ENCODE assay signal across 12 cellular contexts in the genomic region with DNA sequence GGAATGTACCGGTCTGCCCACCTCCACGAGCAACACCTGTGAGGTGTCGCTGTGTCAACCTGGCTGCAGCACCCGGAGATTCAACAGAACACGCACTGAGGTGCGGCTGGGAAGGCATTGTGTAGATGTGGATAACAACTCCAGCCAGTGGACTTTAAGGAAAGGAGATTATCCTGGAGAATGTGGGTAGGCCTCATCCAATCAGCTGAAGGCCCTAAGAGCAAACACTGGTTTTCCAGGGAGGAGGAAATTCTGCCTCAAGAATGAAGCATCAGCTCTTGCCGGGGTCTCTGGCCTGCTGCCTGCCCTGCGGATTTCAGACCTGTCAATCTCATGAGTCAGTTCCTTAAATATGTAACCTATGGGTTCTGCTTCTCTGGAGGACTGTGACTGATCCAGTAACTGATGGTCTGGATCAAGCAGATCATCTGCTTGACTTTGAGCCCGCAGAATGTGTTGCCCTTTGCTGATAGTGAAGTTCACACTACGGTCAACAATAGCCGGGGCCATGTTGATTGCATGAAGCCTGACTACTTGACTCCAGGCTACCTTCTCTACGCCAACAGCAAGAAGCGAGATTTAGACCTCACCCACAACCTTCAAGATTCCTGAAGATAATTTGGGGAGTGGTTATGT. TPM values are rescaled to one million over a fixed set of nuclear protein-coding genes. Genes with fewer than 3 reads are reported as not detected.
DNase-seq lines count a peak whose midpoint lies in the region; ATAC-seq, FAIRE-seq and TF ChIP-seq lines count a peak whose summit lies in the region.
"Had no signal": no experiment of that assay in that cellular context is flagged by ENCODE, and none has a peak within 500 bp of the region (broad histone marks: within the 10 kb centered on the region; RNA-seq: fewer than 3 reads in every experiment).

No MANE protein-coding gene starts in this region.

- no peaks in the 10 kb centered on the region for H3K27me3 Mint-ChIP-seq in activated T-cell treated with anti-CD3 and anti-CD28 coated beads, Interleukin-2, amount 50 U/mL, for 24 hours
- H3K27me3 Mint-ChIP-seq: type B pancreatic cell had no signal

- FAIRE-seq in HTR-8/SVneo (lab: Jason Lieb, UNC) (peak; percentile 85), keratinocyte (lab: Jason Lieb, UNC) (peak; percentile 64)

- dilution Hi-C loops in keratinocyte (cut with MboI; ENCODE audit: extremely low pct_ligation_motif_present, low sequenced_read_pairs): no loop called here

- no peaks in the 10 kb centered on the region for H3K27me3 ChIP-seq in keratinocyte (ENCODE audit: control insufficient read depth, extremely low read depth, insufficient read depth, low read length)

- no peak for ATAC-seq in HG03097 (IDR thresholded peaks at IDR 0.05; ENCODE audit: low FRiP score, unreplicated experiment)
- no peak for ATAC-seq in HG03520 (IDR thresholded peaks at IDR 0.05; ENCODE audit: unreplicated experiment)

- no peaks in the 10 kb centered on the region for H3K9me3 Mint-ChIP-seq in activated T-cell treated with anti-CD3 and anti-CD28 coated beads, Interleukin-2, amount 50 U/mL, for 24 hours
- H3K9me3 Mint-ChIP-seq: type B pancreatic cell had no signal

- H3K27ac ChIP-seq in keratinocyte (ENCODE audit: control insufficient read depth, insufficient read depth, low read length): no peak overlapping the region

- no peak for TF ChIP-seq CTCF in keratinocyte (optimal IDR thresholded peaks at IDR 0.05 in 1 of 3, IDR thresholded peaks at IDR 0.05 in 1 of 3, conservative IDR thresholded peaks at IDR 0.05 in 1 of 3; ENCODE audit: extremely low read depth in 1 of 3, insufficient read depth in 2 of 3, low read length in 3 of 3)

- no peaks in the 10 kb centered on the region for H3K4me1 ChIP-seq in keratinocyte (ENCODE audit: control insufficient read depth, extremely low read depth, insufficient read depth, low read length)

- H2AFZ ChIP-seq in keratinocyte (ENCODE audit: control insufficient read depth, low read length): no peak overlapping the region

- no peak overlapping the region for H3K4me3 ChIP-seq in keratinocyte (ENCODE audit: control insufficient read depth in 2 of 3, extremely low read depth in 1 of 3, insufficient read depth in 2 of 3, low read depth in 1 of 3, low read length in 3 of 3)

- peaks cover 4% of the 10 kb centered on the region for H3K36me3 Mint-ChIP-seq in activated T-cell treated with anti-CD3 and anti-CD28 coated beads, Interleukin-2, amount 50 U/mL, for 24 hours (ENCODE audit: low read depth)

- H3K9me3 ChIP-seq in keratinocyte (ENCODE audit: control insufficient read depth, low read depth, low read length): no peaks in the 10 kb centered on the region

- H3K4me3 Mint-ChIP-seq in activated T-cell treated with anti-CD3 and anti-CD28 coated beads, Interleukin-2, amount 50 U/mL, for 24 hours: no peak overlapping the region
- H3K4me3 Mint-ChIP-seq: type B pancreatic cell had no signal

- H3K4me1 Mint-ChIP-seq in activated T-cell treated with anti-CD3 and anti-CD28 coated beads, Interleukin-2, amount 50 U/mL, for 24 hours (ENCODE audit: low read depth): peaks cover 28% of the 10 kb centered on the region

- peaks cover 15 to 26% of the 10 kb centered on the region in 2 experiments for H3K36me3 ChIP-seq in keratinocyte (ENCODE audit: control insufficient read depth in 2 of 2, extremely low read depth in 1 of 2, insufficient read depth in 2 of 2, low read length in 2 of 2)

- DNase-seq in A172 (ENCODE audit: low spot score): peak; percentile 81
- peak; percentile 79 for DNase-seq in HTR-8/SVneo (ENCODE audit: insufficient read length, low spot score)
- peak; percentile 49 for DNase-seq in amniotic stem cell (lab: John Stamatoyannopoulos, UW)
- DNase-seq in keratinocyte (ENCODE audit: low read depth, low spot score): no peak
- DNase-seq in activated T-cell treated with anti-CD3 and anti-CD28 coated beads, Interleukin-2, amount 50 U/mL, for 24 hours: no peak
- no peak for DNase-seq in DMS53 treated with DMSO at 0.1 percent for 48 hours (lab: John Stamatoyannopoulos, UW; ENCODE audit: unreplicated experiment)
- DNase-seq: amygdala, GOT3, NCI-H2171 had no signal

- H3K27ac Mint-ChIP-seq in activated T-cell treated with anti-CD3 and anti-CD28 coated beads, Interleukin-2, amount 50 U/mL, for 24 hours: no peak overlapping the region
- H3K27ac Mint-ChIP-seq: type B pancreatic cell had no signal

- peaks cover 3% of the 10 kb centered on the region for H3K9me1 ChIP-seq in keratinocyte (ENCODE audit: control insufficient read depth, extremely low read depth, insufficient read depth, low read length)

- H3K79me2 ChIP-seq in keratinocyte (ENCODE audit: control insufficient read depth, insufficient read depth, low read length): no peaks in the 10 kb centered on the region

- H3K9ac ChIP-seq in keratinocyte (ENCODE audit: control insufficient read depth, extremely low read depth, insufficient read depth, low read length): no peak overlapping the region

- H3K4me2 ChIP-seq in keratinocyte (ENCODE audit: control insufficient read depth, extremely low read depth, insufficient read depth, low read depth, low read length): no peak overlapping the region

- no peaks in the 10 kb centered on the region for H4K20me1 ChIP-seq in keratinocyte (ENCODE audit: control insufficient read depth, extremely low read depth, insufficient read depth, low read length)

RNA-seq across cellular contexts. Expression of gene PRDM15, which starts 15.9 kb away (rescaled TPM):
- 5.2 and 8.3 TPM in 2 replicates for total RNA-seq in A172 (2014; rRNA removed; shearing (Covaris generic))
- 5.2 to 8.5 TPM (median 5.6 TPM) in 3 replicates for polyA plus RNA-seq in keratinocyte
- polyA plus RNA-seq in keratinocyte (2011; ENCODE audit: low read depth): 3.4 TPM
- polyA plus RNA-seq in keratinocyte (2011; cell fraction: cytosol; rRNA removed): 2.3 and 3.5 TPM in 2 replicates
- polyA plus RNA-seq in keratinocyte (2011; cell fraction: nucleus; rRNA removed): 16.9 and 17.3 TPM in 2 replicates
- polyA plus RNA-seq in keratinocyte (2012; ENCODE audit: low replicate concordance): 4.0 TPM in 2 replicates
- 8.9 to 23.7 TPM (median 13.0 TPM) in 3 replicates for polyA minus RNA-seq in keratinocyte
- 4.4 TPM for polyA minus RNA-seq in keratinocyte (2011; cell fraction: cytosol; rRNA and poly(A)+ RNA removed)
- polyA minus RNA-seq in keratinocyte (2011; cell fraction: nucleus; rRNA and poly(A)+ RNA removed): 12.7 and 20.5 TPM in 2 replicates

RNA-seq across cellular contexts. Expression of gene C2CD2, which starts 58.8 kb away (rescaled TPM):
- total RNA-seq in A172 (2014; rRNA removed; shearing (Covaris generic)): 19.7 and 31.4 TPM in 2 replicates
- 31.9 to 53.3 TPM (median 39.9 TPM) in 3 replicates for polyA plus RNA-seq in keratinocyte
- polyA plus RNA-seq in keratinocyte (2011; ENCODE audit: low read depth): 5.3 TPM
- 18.9 and 22.5 TPM in 2 replicates for polyA plus RNA-seq in keratinocyte (2011; cell fraction: cytosol; rRNA removed)
- 63.6 and 69.3 TPM in 2 replicates for polyA plus RNA-seq in keratinocyte (2011; cell fraction: nucleus; rRNA removed)
- 10.2 and 34.7 TPM in 2 replicates for polyA plus RNA-seq in keratinocyte (2012; ENCODE audit: low replicate concordance)
- 82.9 to 226 TPM (median 112 TPM) in 3 replicates for polyA minus RNA-seq in keratinocyte
- polyA minus RNA-seq in keratinocyte (2011; cell fraction: cytosol; rRNA and poly(A)+ RNA removed): 41.6 TPM
- 71.8 and 103 TPM in 2 replicates for polyA minus RNA-seq in keratinocyte (2011; cell fraction: nucleus; rRNA and poly(A)+ RNA removed)

Comparison
In these comparisons a context has a peak if more than half of its experiments do, and no peak if none do; other contexts are left out.
1. DNase-seq: peak in A172 (single experiment), HTR-8/SVneo (single experiment) and amniotic stem cell (single experiment); none in keratinocyte (single experiment), activated T-cell treated with anti-CD3 and anti-CD28 coated beads, Interleukin-2, amount 50 U/mL, for 24 hours (single experiment) and DMS53 treated with DMSO at 0.1 percent for 48 hours (single experiment).